In the genomic region with DNA sequence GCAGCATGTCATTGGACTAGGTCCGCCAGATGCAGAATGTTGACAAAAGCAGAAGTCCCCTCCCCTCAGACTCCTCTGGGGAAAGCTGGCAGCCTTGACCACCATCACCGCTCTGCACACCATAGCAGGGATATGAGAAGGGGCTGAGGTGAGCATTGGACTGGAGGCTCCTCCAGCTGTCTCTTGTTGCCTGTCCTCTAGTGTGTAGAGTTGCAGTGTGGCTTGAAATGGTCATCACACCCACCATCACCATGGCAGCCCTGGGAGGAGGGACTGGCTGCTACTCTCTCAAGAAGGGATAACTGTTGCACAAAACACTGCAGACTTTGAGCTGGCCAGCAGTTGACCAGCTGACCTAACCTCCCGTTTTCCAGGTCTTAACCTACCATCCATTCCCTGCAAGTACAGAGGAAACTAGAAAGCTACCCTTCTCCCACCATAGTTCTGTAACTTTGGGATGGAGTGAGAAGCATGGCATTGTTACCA, we compare ENCODE assay signal across 1 cellular context.
TF ChIP-seq lines count a peak whose summit lies in the region.

No MANE protein-coding gene starts in this region.

TF ChIP-seq in K562, 482 proteins besides CTCF, POLR2A, EP300 and RAD21 (continued from another document):
- TF ChIP-seq, protein P1, sequence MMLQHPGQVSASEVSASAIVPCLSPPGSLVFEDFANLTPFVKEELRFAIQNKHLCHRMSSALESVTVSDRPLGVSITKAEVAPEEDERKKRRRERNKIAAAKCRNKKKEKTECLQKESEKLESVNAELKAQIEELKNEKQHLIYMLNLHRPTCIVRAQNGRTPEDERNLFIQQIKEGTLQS (IDR thresholded peaks at IDR 0.05): no peak
- TF ChIP-seq, protein P1 (CRISPR knock-in tag; conservative IDR thresholded peaks at IDR 0.05): no peak
- no peak for TF ChIP-seq TEAD1 (CRISPR knock-in tag; IDR thresholded peaks at IDR 0.05)
- peak; percentile 28; the same call in 1 of the 2 replicates for TF ChIP-seq SPI1 (IDR thresholded peaks at IDR 0.05; ENCODE audit: borderline replicate concordance, low read depth, low read length)
- TF ChIP-seq MEF2A (IDR thresholded peaks at IDR 0.05; ENCODE audit: control insufficient read depth, low read depth, low read length): no peak
- no peak for TF ChIP-seq NR3C1 (CRISPR knock-in tag; IDR thresholded peaks at IDR 0.05)
